Comparison of ENCODE assay signal across 20 cellular contexts in the genomic region with DNA sequence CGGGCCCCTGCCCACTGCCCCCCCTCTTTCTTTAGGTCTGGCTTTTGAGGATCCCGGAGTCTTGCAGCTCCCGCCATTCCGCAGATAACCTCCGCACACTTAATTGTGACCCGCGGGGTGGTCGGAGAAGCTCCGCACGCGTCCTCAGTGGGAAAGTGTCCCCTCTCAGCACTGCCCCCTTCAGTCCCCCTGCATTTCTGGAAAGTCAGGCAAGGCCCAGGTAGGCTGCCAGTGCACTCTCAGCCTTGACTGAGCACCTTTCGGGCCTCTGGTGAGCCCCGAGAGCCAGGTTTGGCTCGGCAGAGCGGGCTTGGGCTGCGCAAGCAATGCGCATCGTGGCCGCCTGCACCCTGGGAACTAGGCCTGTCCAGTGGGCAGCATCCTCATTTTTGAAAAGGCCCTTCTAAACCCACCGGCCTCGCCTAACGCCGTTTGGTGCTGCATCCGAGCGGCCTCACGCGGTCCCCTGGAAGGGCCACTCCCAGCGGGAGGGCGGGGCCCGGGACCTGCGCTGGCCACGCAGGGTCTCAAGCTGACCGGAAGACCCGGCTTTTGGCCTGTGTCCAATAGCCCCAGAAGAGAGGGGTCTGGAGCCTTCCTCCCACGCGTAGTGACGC. TPM values are rescaled to one million over a fixed set of nuclear protein-coding genes. Genes with fewer than 3 reads are reported as not detected.
DNase-seq lines count a peak whose midpoint lies in the region; TF ChIP-seq lines count a peak whose summit lies in the region.
"Had no signal": no experiment of that assay in that cellular context is flagged by ENCODE, and none has a peak within 500 bp of the region (broad histone marks: within the 10 kb centered on the region; RNA-seq: fewer than 3 reads in every experiment).

No MANE protein-coding gene starts in this region.

- H3K9ac ChIP-seq in iPS-18a (ENCODE audit: low read length): no peak overlapping the region

- peaks cover 9% of the 10 kb centered on the region for H3K4me1 Mint-ChIP-seq in osteocyte (ENCODE audit: unreplicated experiment)

- TF ChIP-seq CTCF in VCaP (conservative IDR thresholded peaks at IDR 0.05) (peak; percentile 17; the same call in 1 of the 2 replicates), osteocyte (IDR thresholded peaks at IDR 0.05) (no peak)

- H3K4me3 ChIP-seq in iPS-18a (ENCODE audit: low read length): peak overlapping the region; percentile 35
- H3K4me3 ChIP-seq: K562, SK-N-MC, stomach had no signal

- H3K27ac Mint-ChIP-seq in osteocyte (ENCODE audit: unreplicated experiment): no peak overlapping the region
- H3K27ac Mint-ChIP-seq: CD4-positive, CD25-positive, alpha-beta regulatory T cell had no signal

- H3K27ac ChIP-seq in VCaP (no peak overlapping the region), iPS-18a (ENCODE audit: low read length) (no peak overlapping the region)
- H3K27ac ChIP-seq: breast epithelium, heart right ventricle, SK-N-MC, stomach had no signal

- H3K36me3 Mint-ChIP-seq in osteocyte (ENCODE audit: unreplicated experiment): no peaks in the 10 kb centered on the region
- H3K36me3 Mint-ChIP-seq: CD4-positive, CD25-positive, alpha-beta regulatory T cell had no signal

- peak; percentile 19 to 23 for DNase-seq in activated T-cell treated with anti-CD3 and anti-CD28 coated beads, Interleukin-2, amount 50 U/mL, for 48 hours
- no peak for DNase-seq in activated T-cell treated with anti-CD3 and anti-CD28 coated beads, Interleukin-2, amount 50 U/mL, for 1 hour
- DNase-seq in osteocyte (ENCODE audit: extremely low spot score, unreplicated experiment): peak; percentile 77
- DNase-seq in DMS 273 (lab: John Stamatoyannopoulos, UW; ENCODE audit: unreplicated experiment): no peak
- no peak for DNase-seq in GF-D8 (lab: John Stamatoyannopoulos, UW)
- no peak for DNase-seq in GM19240 (ENCODE audit: insufficient read length, low spot score)
- DNase-seq: activated CD8-positive, alpha-beta memory T cell treated with anti-CD3 and anti-CD28 coated beads for 24 hours; activated naive CD4-positive, alpha-beta T cell; CD4-positive, CD25-positive, alpha-beta regulatory T cell; heart right ventricle; NCI-H2171 treated with DMSO at 0.1 percent for 48 hours; stomach had no signal

- no peak overlapping the region for H3K4me3 Mint-ChIP-seq in osteocyte (ENCODE audit: unreplicated experiment)

- peaks cover 100% of the 10 kb centered on the region for H3K27me3 ChIP-seq in iPS-18a (ENCODE audit: control insufficient read depth, insufficient read depth, low read length)

- H3K36me3 ChIP-seq in iPS-18a (ENCODE audit: control insufficient read depth, low read depth, low read length): no peaks in the 10 kb centered on the region
- H3K36me3 ChIP-seq: breast epithelium, heart right ventricle, stomach had no signal

- H3K9me3 Mint-ChIP-seq in osteocyte (ENCODE audit: unreplicated experiment): no peaks in the 10 kb centered on the region

- peaks cover 83% of the 10 kb centered on the region for H3K27me3 Mint-ChIP-seq in osteocyte (ENCODE audit: unreplicated experiment)

- H3K4me1 ChIP-seq in iPS-18a (ENCODE audit: control insufficient read depth, low read depth, low read length): peaks cover 39% of the 10 kb centered on the region
- H3K4me1 ChIP-seq: breast epithelium had no signal

- no peaks in the 10 kb centered on the region for H3K9me3 ChIP-seq in iPS-18a (ENCODE audit: control insufficient read depth, low read depth, low read length)
- H3K9me3 ChIP-seq: breast epithelium, heart right ventricle had no signal

RNA-seq across cellular contexts. Expression of gene DMRT3, which starts 6.7 kb away (rescaled TPM):
- total RNA-seq in osteocyte: not detected in 2 replicates
- total RNA-seq: CD4-positive, CD25-positive, alpha-beta regulatory T cell; fibroblast of lung; heart right ventricle; K562; liver; pulmonary artery endothelial cell; stomach had no signal

Comparison
In these comparisons a context has a peak if more than half of its experiments do, and no peak if none do; other contexts are left out.
1. DNase-seq: peak in activated T-cell treated with anti-CD3 and anti-CD28 coated beads, Interleukin-2, amount 50 U/mL, for 48 hours (2 of 2) and osteocyte (single experiment); none in activated T-cell treated with anti-CD3 and anti-CD28 coated beads, Interleukin-2, amount 50 U/mL, for 1 hour (single experiment), DMS 273 (single experiment), GF-D8 (single experiment) and GM19240 (single experiment).